ENCODE assay signal across 10 cellular contexts in the genomic region with DNA sequence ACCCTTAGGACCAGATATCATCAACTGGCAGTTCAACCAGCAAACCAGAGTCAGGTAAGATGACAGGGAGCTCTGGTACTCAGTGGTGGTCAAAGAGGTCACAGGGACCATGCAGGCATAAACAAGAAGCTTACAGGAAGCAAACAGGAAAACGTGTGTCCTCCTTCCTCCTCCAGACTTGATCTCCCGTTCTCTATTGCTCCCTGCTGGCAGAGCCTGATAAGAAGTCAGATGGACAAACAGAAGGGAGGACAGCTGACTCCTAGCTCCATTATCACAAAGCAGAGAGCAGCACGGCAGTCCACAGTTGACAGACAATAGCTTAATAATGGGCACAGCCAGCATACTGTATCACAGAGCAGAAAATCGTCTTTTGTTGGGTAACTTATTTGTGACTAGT.
A peak's percentile ranks its signal among the peaks of the same experiment; 100 is the strongest.
DNase-seq lines count a peak whose midpoint lies in the region; ATAC-seq and TF ChIP-seq lines count a peak whose summit lies in the region.
"Had no signal": no experiment of that assay in that cellular context is flagged by ENCODE, and none has a peak within 500 bp of the region (broad histone marks: within the 10 kb centered on the region; RNA-seq: fewer than 3 reads in every experiment).

No MANE protein-coding gene starts in this region.

- intact Hi-C loops in mucosa of descending colon (cut with DNase I, micrococcal nuclease) = loop anchor here (5.0 to 10.0 kb wide), 3 partner anchors 279 to 382 kb away; a partner anchor contains a TSS
- intact Hi-C loops in Right ventricle myocardium superior (cut with DNase I) = loop anchor here (5.0 to 10.0 kb wide), 4 partner anchors 49 to 382 kb away; no protein-coding TSS in a partner anchor

- no peaks in the 10 kb centered on the region for H3K4me1 ChIP-seq in mucosa of descending colon (ENCODE audit: low read depth)

- DNase-seq in CD1c-positive myeloid dendritic cell (ENCODE audit: extremely low spot score) (peak; percentile 4), NCI-H146 (lab: John Stamatoyannopoulos, UW) (peak; percentile 24), chondrocyte (ENCODE audit: low spot score) (no peak), mucosa of descending colon (peak in 1 of 3 donors; percentile 53), NCI-H446 treated with DMSO at 0.1 percent for 48 hours (lab: John Stamatoyannopoulos, UW) (no peak), Right ventricle myocardium superior (no peak), NCI-H1048 (lab: John Stamatoyannopoulos, UW) (no peak), NOMO-1 treated with dmso at 0.1 percent for 144 hours (lab: John Stamatoyannopoulos, UW; ENCODE audit: unreplicated experiment) (no peak)
- DNase-seq: activated T-cell treated with anti-CD3 and anti-CD28 coated beads, Interleukin-2, amount 50 U/mL, for 24 hours; ovary had no signal

- no peak overlapping the region for H3K4me3 Mint-ChIP-seq in chondrocyte (ENCODE audit: unreplicated experiment)
- H3K4me3 Mint-ChIP-seq: activated T-cell treated with anti-CD3 and anti-CD28 coated beads, Interleukin-2, amount 50 U/mL, for 24 hours had no signal

- H3K27ac Mint-ChIP-seq in chondrocyte (ENCODE audit: unreplicated experiment) = no peak overlapping the region
- H3K27ac Mint-ChIP-seq: activated T-cell treated with anti-CD3 and anti-CD28 coated beads, Interleukin-2, amount 50 U/mL, for 24 hours had no signal

- H3K4me1 Mint-ChIP-seq in chondrocyte (ENCODE audit: low read depth) = peaks cover 41% of the 10 kb centered on the region

- TF ChIP-seq CTCF in chondrocyte (IDR thresholded peaks at IDR 0.05) = peak; percentile 50
- TF ChIP-seq CTCF in mucosa of descending colon (IDR thresholded peaks at IDR 0.05) = no peak

- no peak overlapping the region for H3K4me3 ChIP-seq in mucosa of descending colon
- H3K4me3 ChIP-seq: ovary had no signal

- no peaks in the 10 kb centered on the region for H3K27me3 Mint-ChIP-seq in chondrocyte (ENCODE audit: low read depth)
- H3K27me3 Mint-ChIP-seq: activated T-cell treated with anti-CD3 and anti-CD28 coated beads, Interleukin-2, amount 50 U/mL, for 24 hours had no signal

- no peaks in the 10 kb centered on the region for H3K9me3 ChIP-seq in mucosa of descending colon
- H3K9me3 ChIP-seq: ovary had no signal

- no peaks in the 10 kb centered on the region for H3K9me3 Mint-ChIP-seq in chondrocyte (ENCODE audit: low read depth)
- H3K9me3 Mint-ChIP-seq: activated T-cell treated with anti-CD3 and anti-CD28 coated beads, Interleukin-2, amount 50 U/mL, for 24 hours had no signal

- ATAC-seq in mucosa of descending colon = peak; percentile 58
- no peak for ATAC-seq in Right ventricle myocardium superior (ENCODE audit: poor library complexity)

- no peaks in the 10 kb centered on the region for H3K36me3 ChIP-seq in mucosa of descending colon (ENCODE audit: low read depth)
- H3K36me3 ChIP-seq: ovary had no signal

- H3K36me3 Mint-ChIP-seq in chondrocyte (ENCODE audit: low read depth) = peaks cover 2% of the 10 kb centered on the region

Comparison
In these comparisons a context has a peak if more than half of its experiments do, and no peak if none do; other contexts are left out.
1. DNase-seq: peak in CD1c-positive myeloid dendritic cell (single experiment) and NCI-H146 (single experiment); none in chondrocyte (single experiment), NCI-H446 treated with DMSO at 0.1 percent for 48 hours (single experiment), Right ventricle myocardium superior (single experiment), NCI-H1048 (single experiment) and NOMO-1 treated with dmso at 0.1 percent for 144 hours (single experiment).